In genomic region chrX:154367474-154368308, GRCh38 we compare ENCODE assay signal across 9 cellular contexts. TPM values are rescaled to one million over a fixed set of nuclear protein-coding genes. Genes with fewer than 3 reads are reported as not detected.
DNase-seq lines count a peak whose midpoint lies in the region; ATAC-seq and TF ChIP-seq lines count a peak whose summit lies in the region.
"Had no signal": no experiment of that assay in that cellular context is flagged by ENCODE, and none has a peak within 500 bp of the region (broad histone marks: within the 10 kb centered on the region; RNA-seq: fewer than 3 reads in every experiment).

No MANE protein-coding gene starts in this region.

- peaks cover 21% of the 10 kb centered on the region for H3K4me1 Mint-ChIP-seq in stimulated activated naive CD8-positive, alpha-beta T cell treated with anti-CD3 and anti-CD28 coated beads, Interleukin-15, Interleukin-2, amounts not matched to agents 100 ng/mL and 50 ng/mL, for 24 hours (ENCODE audit: low read depth)
- H3K4me1 Mint-ChIP-seq in natural killer cell treated with Interleukin-12 subunit alpha and Interleukin-12 subunit beta and Interleukin-15 and Interleukin-18, amount 100 ng/mL, for 72 hours (ENCODE audit: low read depth in 2 of 2): peaks cover 11 to 42% of the 10 kb centered on the region in 2 donors

- H3K9me3 Mint-ChIP-seq in stimulated activated naive CD8-positive, alpha-beta T cell treated with anti-CD3 and anti-CD28 coated beads, Interleukin-15, Interleukin-2, amounts not matched to agents 100 ng/mL and 50 ng/mL, for 24 hours: no peaks in the 10 kb centered on the region
- no peaks in the 10 kb centered on the region for H3K9me3 Mint-ChIP-seq in natural killer cell treated with Interleukin-12 subunit alpha and Interleukin-12 subunit beta and Interleukin-15 and Interleukin-18, amount 100 ng/mL, for 72 hours

- no peak for ATAC-seq in stimulated activated naive CD8-positive, alpha-beta T cell treated with anti-CD3 and anti-CD28 coated beads, Interleukin-15, Interleukin-2, amounts not matched to agents 100 U/mL and 50 U/mL, for 24 hours
- no peak for ATAC-seq in natural killer cell treated with Interleukin-12 subunit alpha and Interleukin-12 subunit beta and Interleukin-15 and Interleukin-18, amount 100 ng/mL, for 72 hours

- peak overlapping the region; percentile 97 for H3K4me3 Mint-ChIP-seq in stimulated activated naive CD8-positive, alpha-beta T cell treated with anti-CD3 and anti-CD28 coated beads, Interleukin-15, Interleukin-2, amounts not matched to agents 100 ng/mL and 50 ng/mL, for 24 hours
- peak overlapping the region; percentile 82 for H3K4me3 Mint-ChIP-seq in natural killer cell treated with Interleukin-12 subunit alpha and Interleukin-12 subunit beta and Interleukin-15 and Interleukin-18, amount 100 ng/mL, for 72 hours

- H3K27ac ChIP-seq in cingulate gyrus (ENCODE audit: low read depth, low read length): peak overlapping the region; percentile 69

- no peak for DNase-seq in stimulated activated naive CD8-positive, alpha-beta T cell treated with anti-CD3 and anti-CD28 coated beads, Interleukin-15, Interleukin-2, amounts not matched to agents 100 U/mL and 50 U/mL, for 24 hours
- no peak for DNase-seq in natural killer cell treated with Interleukin-12 subunit alpha and Interleukin-12 subunit beta and Interleukin-15 and Interleukin-18, amount 100 ng/mL, for 72 hours (ENCODE audit: low spot score)
- DNase-seq in NCI-H1105 (lab: John Stamatoyannopoulos, UW) (no peak), erythroblast (lab: John Stamatoyannopoulos, UW) (no peak), globus pallidus (ENCODE audit: low spot score) (no peak), NCI-H524 (lab: John Stamatoyannopoulos, UW) (no peak)
- DNase-seq: NCI-H1105 treated with DMSO at 0.1 percent for 48 hours had no signal

- peak overlapping the region; percentile 76 for H3K27ac Mint-ChIP-seq in stimulated activated naive CD8-positive, alpha-beta T cell treated with anti-CD3 and anti-CD28 coated beads, Interleukin-15, Interleukin-2, amounts not matched to agents 100 ng/mL and 50 ng/mL, for 24 hours
- peak overlapping the region; percentile 85 to 89 for H3K27ac Mint-ChIP-seq in natural killer cell treated with Interleukin-12 subunit alpha and Interleukin-12 subunit beta and Interleukin-15 and Interleukin-18, amount 100 ng/mL, for 72 hours

- H3K36me3 Mint-ChIP-seq in stimulated activated naive CD8-positive, alpha-beta T cell treated with anti-CD3 and anti-CD28 coated beads, Interleukin-15, Interleukin-2, amounts not matched to agents 100 ng/mL and 50 ng/mL, for 24 hours (ENCODE audit: low read depth): peaks cover 21% of the 10 kb centered on the region
- no peaks in the 10 kb centered on the region for H3K36me3 Mint-ChIP-seq in natural killer cell treated with Interleukin-12 subunit alpha and Interleukin-12 subunit beta and Interleukin-15 and Interleukin-18, amount 100 ng/mL, for 72 hours

- TF ChIP-seq POLR2A in erythroblast (IDR thresholded peaks at IDR 0.05; ENCODE audit: low read length): no peak

- H3K27me3 Mint-ChIP-seq in stimulated activated naive CD8-positive, alpha-beta T cell treated with anti-CD3 and anti-CD28 coated beads, Interleukin-15, Interleukin-2, amounts not matched to agents 100 ng/mL and 50 ng/mL, for 24 hours: no peaks in the 10 kb centered on the region
- H3K27me3 Mint-ChIP-seq in natural killer cell treated with Interleukin-12 subunit alpha and Interleukin-12 subunit beta and Interleukin-15 and Interleukin-18, amount 100 ng/mL, for 72 hours: no peaks in the 10 kb centered on the region

RNA-seq across cellular contexts. Expression of gene FLNA, which starts 6.7 kb away (rescaled TPM):
- total RNA-seq in natural killer cell treated with Interleukin-12 subunit alpha and Interleukin-12 subunit beta and Interleukin-15 and Interleukin-18, amount 100 ng/mL, for 72 hours: 100 to 1,000 TPM; 574 to 727 TPM

RNA-seq across cellular contexts. Expression of gene EMD, which starts 11.4 kb away (rescaled TPM):
- total RNA-seq in natural killer cell treated with Interleukin-12 subunit alpha and Interleukin-12 subunit beta and Interleukin-15 and Interleukin-18, amount 100 ng/mL, for 72 hours: 10 to 100 TPM; 49.2 to 61.9 TPM

RNA-seq across cellular contexts. Expression of gene RPL10, which starts 30.5 kb away (rescaled TPM):
- total RNA-seq in natural killer cell treated with Interleukin-12 subunit alpha and Interleukin-12 subunit beta and Interleukin-15 and Interleukin-18, amount 100 ng/mL, for 72 hours: 1,000 to 10,000 TPM; 1,953 to 2,194 TPM

RNA-seq across cellular contexts. Expression of gene DNASE1L1, which starts 41.4 kb away (rescaled TPM):
- 10 to 100 TPM; 12.4 to 14.6 TPM for total RNA-seq in natural killer cell treated with Interleukin-12 subunit alpha and Interleukin-12 subunit beta and Interleukin-15 and Interleukin-18, amount 100 ng/mL, for 72 hours

RNA-seq across cellular contexts. Expression of gene TAFAZZIN, which starts 43.6 kb away (rescaled TPM):
- 10 to 100 TPM; 47.4 to 73.7 TPM for total RNA-seq in natural killer cell treated with Interleukin-12 subunit alpha and Interleukin-12 subunit beta and Interleukin-15 and Interleukin-18, amount 100 ng/mL, for 72 hours
